Comparison of ENCODE assay signal across 8 cellular contexts in the genomic region with DNA sequence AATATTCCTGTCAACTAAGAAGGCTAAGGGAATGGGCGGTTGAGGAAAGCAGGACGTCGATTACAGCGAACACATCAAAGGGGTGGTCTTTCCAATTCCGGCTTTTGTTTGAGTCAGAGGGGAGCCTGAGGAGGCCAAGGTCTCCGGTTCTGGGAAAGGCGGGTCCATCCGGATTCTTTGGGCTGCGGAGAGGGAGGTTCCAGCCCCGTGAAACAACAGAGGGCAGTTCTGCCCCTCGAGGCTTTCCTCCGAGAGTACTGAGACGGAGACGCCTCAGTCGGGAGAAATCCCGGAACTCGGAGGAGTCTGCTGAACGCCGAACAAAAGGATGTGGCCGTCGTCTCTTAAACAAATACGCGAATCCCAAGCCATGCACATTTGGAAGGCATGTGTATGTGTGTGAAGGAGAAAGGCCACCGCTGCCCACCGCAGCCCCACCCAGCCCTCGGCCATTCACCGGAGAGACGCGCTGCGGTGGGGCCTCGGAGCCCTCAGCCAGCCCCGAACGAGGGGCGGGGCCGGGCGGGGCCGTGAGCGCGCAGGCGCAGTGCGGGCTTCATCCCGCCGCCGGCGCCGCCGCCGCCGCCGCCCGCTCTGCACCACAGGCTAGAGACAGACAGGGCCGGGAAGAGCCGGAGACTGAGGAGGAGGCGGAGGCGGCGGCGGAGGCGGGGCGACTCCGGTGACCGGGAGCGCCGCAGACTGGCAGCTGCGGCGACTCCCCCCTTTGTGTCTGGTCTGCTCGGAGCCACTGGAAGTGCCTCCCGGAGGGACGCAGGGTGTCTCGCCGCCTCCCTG. TPM values are rescaled to one million over a fixed set of nuclear protein-coding genes. Genes with fewer than 3 reads are reported as not detected.
DNase-seq lines count a peak whose midpoint lies in the region; FAIRE-seq and TF ChIP-seq lines count a peak whose summit lies in the region.

A gene (plus strand): TSS at position 717 of the 798 bp plus-strand sequence. CDS start 1,148 bp downstream, outside the sequence.

- intact Hi-C loops in stomach (cut with DNase I; ENCODE audit: low total_unique reads), result no loop called here

- no peak for TF ChIP-seq EP300 in stomach (IDR thresholded peaks at IDR 0.05)

- H2AFZ ChIP-seq in Loucy (ENCODE audit: low read length), result peak within 1 kb of the TSS; percentile 97

- H3K4me3 Mint-ChIP-seq in neural crest cell, result peak within 1 kb of the TSS; percentile 100

- 0 to 1% (median 0%) methylated on average over 44 to 67 of the region's 70 CpGs for WGBS in stomach, 5 donors

- peak; percentile 91 for DNase-seq in EL
- peak; percentile 67 for DNase-seq in H54 (ENCODE audit: insufficient read length, low spot score)
- peak; percentile 83 to 96 for DNase-seq in SHP77 (lab: John Stamatoyannopoulos, UW)
- DNase-seq in activated gamma-delta T cell treated with Interleukin-2 at 50 U/mL for 16 hours, result peak; percentile 76
- DNase-seq in foreskin fibroblast, result peak; percentile 85 to 96
- peak; percentile 82 for DNase-seq in neural crest cell (ENCODE audit: low read depth, low spot score)
- peak; percentile 89 for DNase-seq in stomach

- peak within 1 kb of the TSS; percentile 79 for H3K4me2 ChIP-seq in Loucy (ENCODE audit: low read depth, low read length, poor library complexity, severe bottlenecking)

- H3K9me3 ChIP-seq in Loucy (ENCODE audit: insufficient read depth, low read depth, low read length), result no peaks in the 10 kb centered on the region
- H3K9me3 ChIP-seq in stomach, result no peaks in the 10 kb centered on the region

- H3K36me3 ChIP-seq in Loucy (ENCODE audit: insufficient read depth, low read length) (no peaks in the 10 kb centered on the region), stomach (no peaks in the 10 kb centered on the region)

- H3K4me1 ChIP-seq in Loucy (ENCODE audit: insufficient read depth, low read length, poor library complexity, severe bottlenecking) (peaks cover 23% of the 10 kb centered on the region), stomach (peaks cover 11 to 36% (median 24%) of the 10 kb centered on the region in 4 donors)

- no peaks in the 10 kb centered on the region for H3K9me2 ChIP-seq in Loucy (replicated peaks; ENCODE audit: low read depth, low read length)

- no peaks in the 10 kb centered on the region for H3K27me3 Mint-ChIP-seq in neural crest cell (ENCODE audit: low read depth)

- no peaks in the 10 kb centered on the region for H3K9me3 Mint-ChIP-seq in neural crest cell

- H3K27ac ChIP-seq in stomach, result peak within 1 kb of the TSS; percentile 91 to 99 (median 98)

- peak within 1 kb of the TSS; percentile 99 for H3K27ac Mint-ChIP-seq in neural crest cell (ENCODE audit: unreplicated experiment)

- H3K9ac ChIP-seq in Loucy (ENCODE audit: low read depth, low read length, poor library complexity, severe bottlenecking), result peak within 1 kb of the TSS; percentile 81

- H3F3A ChIP-seq in Loucy (ENCODE audit: low read depth), result 0 out of 2 replicates have a peak, but pooled peaks cover 3% of the 10 kb centered on the region

- H3K4me3 ChIP-seq in Loucy (ENCODE audit: low read length, poor library complexity, severe bottlenecking), result peak within 1 kb of the TSS; percentile 99
- H3K4me3 ChIP-seq in foreskin fibroblast (ENCODE audit: low read depth in 1 of 2, low read length in 2 of 2), result peak within 1 kb of the TSS; percentile 89 to 97
- H3K4me3 ChIP-seq in stomach, result peak within 1 kb of the TSS; percentile 73 to 96 (median 90)

- H3K79me2 ChIP-seq in Loucy (ENCODE audit: insufficient read depth, low read length), result peaks cover 54% of the 10 kb centered on the region

- H4K20me1 ChIP-seq in Loucy (ENCODE audit: insufficient read depth, low read length, poor library complexity, severe bottlenecking), result peaks cover 28% of the 10 kb centered on the region

- H3K27me3 ChIP-seq in Loucy (ENCODE audit: insufficient read depth, low read length, poor library complexity, severe bottlenecking) (no peaks in the 10 kb centered on the region), stomach (no peaks in the 10 kb centered on the region)

- TF ChIP-seq CTCF in Loucy (conservative IDR thresholded peaks at IDR 0.05; ENCODE audit: low read length) (no peak), foreskin fibroblast (IDR thresholded peaks at IDR 0.05; ENCODE audit: low read depth, low read length) (no peak), neural crest cell (conservative IDR thresholded peaks at IDR 0.05) (no peak), stomach (IDR thresholded peaks at IDR 0.05) (no peak)

- FAIRE-seq in H54 (lab: Jason Lieb, UNC), result peak; percentile 30

- H3K36me3 Mint-ChIP-seq in neural crest cell (ENCODE audit: low read depth), result no peaks in the 10 kb centered on the region

- peak; percentile 80 for TF ChIP-seq POLR2A in H54 (IDR thresholded peaks at IDR 0.05; ENCODE audit: low read depth, low read length)
- TF ChIP-seq POLR2A in stomach (IDR thresholded peaks at IDR 0.05), result peak in 2 of 4 donors; percentile 30 to 56

- H3K4me1 Mint-ChIP-seq in neural crest cell, result peaks cover 40% of the 10 kb centered on the region

RNA-seq across cellular contexts. Expression of the gene that starts here (rescaled TPM):
- 17.5 and 19.4 TPM in 2 replicates for total RNA-seq in neural crest cell
- 10 to 100 TPM in 4 of 5 donors, 1 to 10 TPM in 1; 9.6 to 48.3 (median 31.4) TPM for total RNA-seq in stomach
- polyA plus RNA-seq in stomach, result 1 to 10 TPM; 2.8 to 5.6 (median 3.4) TPM

Comparison
In these comparisons a context has a peak if more than half of its experiments do, and no peak if none do; other contexts are left out.
1. Peak in every context shown above with its lines: DNase-seq, H3K4me3 ChIP-seq and H3K27ac ChIP-seq.